In the genomic region with DNA sequence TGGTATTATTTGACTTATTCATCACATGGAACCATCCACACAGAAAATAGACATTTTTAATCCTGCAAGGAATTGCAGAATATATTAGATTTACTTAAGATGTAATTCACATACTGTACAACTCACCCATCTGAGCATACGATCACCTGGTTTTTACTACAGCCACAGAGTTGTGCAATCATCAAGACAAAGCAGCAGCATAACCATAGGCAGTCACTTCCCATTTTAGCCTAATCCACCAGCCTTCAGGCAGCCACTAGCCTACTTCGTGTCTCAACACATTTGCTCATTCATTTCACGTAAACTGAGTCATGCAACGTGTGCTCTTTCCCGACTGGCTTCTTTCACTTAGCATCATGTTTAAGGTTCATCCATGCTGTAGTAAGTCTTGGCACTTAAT, we compare ENCODE assay signal across 1 cellular context.
TF ChIP-seq lines count a peak whose summit lies in the region.

No MANE protein-coding gene starts in this region.

TF ChIP-seq in HepG2, 621 proteins besides CTCF, POLR2A, EP300 and RAD21 (continued from another document):
- TF ChIP-seq, protein P1, sequence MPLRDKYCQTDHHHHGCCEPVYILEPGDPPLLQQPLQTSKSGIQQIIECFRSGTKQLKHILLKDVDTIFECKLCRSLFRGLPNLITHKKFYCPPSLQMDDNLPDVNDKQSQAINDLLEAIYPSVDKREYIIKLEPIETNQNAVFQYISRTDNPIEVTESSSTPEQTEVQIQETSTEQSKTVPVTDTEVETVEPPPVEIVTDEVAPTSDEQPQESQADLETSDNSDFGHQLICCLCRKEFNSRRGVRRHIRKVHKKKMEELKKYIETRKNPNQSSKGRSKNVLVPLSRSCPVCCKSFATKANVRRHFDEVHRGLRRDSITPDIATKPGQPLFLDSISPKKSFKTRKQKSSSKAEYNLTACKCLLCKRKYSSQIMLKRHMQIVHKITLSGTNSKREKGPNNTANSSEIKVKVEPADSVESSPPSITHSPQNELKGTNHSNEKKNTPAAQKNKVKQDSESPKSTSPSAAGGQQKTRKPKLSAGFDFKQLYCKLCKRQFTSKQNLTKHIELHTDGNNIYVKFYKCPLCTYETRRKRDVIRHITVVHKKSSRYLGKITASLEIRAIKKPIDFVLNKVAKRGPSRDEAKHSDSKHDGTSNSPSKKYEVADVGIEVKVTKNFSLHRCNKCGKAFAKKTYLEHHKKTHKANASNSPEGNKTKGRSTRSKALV (CRISPR knock-in tag; IDR thresholded peaks at IDR 0.05): no peak
- TF ChIP-seq MEIS1 (CRISPR knock-in tag; IDR thresholded peaks at IDR 0.05; ENCODE audit: borderline replicate concordance) (no peak), ZNF749 (CRISPR knock-in tag; IDR thresholded peaks at IDR 0.05; ENCODE audit: borderline replicate concordance) (no peak), ZNF616 (CRISPR knock-in tag; IDR thresholded peaks at IDR 0.05; ENCODE audit: low read depth) (no peak), CEBPG (CRISPR knock-in tag; IDR thresholded peaks at IDR 0.05) (peak; percentile 25; the same call in 1 of the 2 replicates)
- TF ChIP-seq, protein P2, sequence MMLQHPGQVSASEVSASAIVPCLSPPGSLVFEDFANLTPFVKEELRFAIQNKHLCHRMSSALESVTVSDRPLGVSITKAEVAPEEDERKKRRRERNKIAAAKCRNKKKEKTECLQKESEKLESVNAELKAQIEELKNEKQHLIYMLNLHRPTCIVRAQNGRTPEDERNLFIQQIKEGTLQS (CRISPR knock-in tag; IDR thresholded peaks at IDR 0.05): no peak
